ENCODE assay signal across 32 cellular contexts in genomic region chr3:184132947-184133346, GRCh38. TPM values are rescaled to one million over a fixed set of nuclear protein-coding genes. Genes with fewer than 3 reads are reported as not detected.
DNase-seq lines count a peak whose midpoint lies in the region; ATAC-seq, FAIRE-seq and TF ChIP-seq lines count a peak whose summit lies in the region.
"Had no signal": no experiment of that assay in that cellular context is flagged by ENCODE, and none has a peak within 500 bp of the region (broad histone marks: within the 10 kb centered on the region; RNA-seq: fewer than 3 reads in every experiment).

No MANE protein-coding gene starts in this region.

- H3K36me3 ChIP-seq in HepG2 (replicated peaks in 1 of 2; ENCODE audit: control insufficient read depth in 1 of 2, insufficient read depth in 2 of 2, low read length in 2 of 2) (peaks cover 1 to 5% of the 10 kb centered on the region in 2 experiments; a peak in 3 of 5 replicates), right lobe of liver (peaks cover 0 to 5% (median under 1%) of the 10 kb centered on the region in 4 donors), SK-N-MC (ENCODE audit: insufficient read depth, low read length) (peaks cover 14% of the 10 kb centered on the region)
- H3K36me3 ChIP-seq: ascending aorta, pancreas, transverse colon had no signal

- H3K4me3 Mint-ChIP-seq in stimulated activated effector memory CD8-positive, alpha-beta T cell treated with anti-CD3 and anti-CD28 coated beads, Interleukin-12 subunit alpha, Interleukin-12 subunit beta, amount 100 ng/mL, for 72 hours: peak overlapping the region; percentile 97

- no peaks in the 10 kb centered on the region for H4K20me1 ChIP-seq in HepG2 (ENCODE audit: insufficient read depth, low read length)

- H3K4me3 ChIP-seq in HepG2 (replicated peaks in 1 of 3; ENCODE audit: insufficient read depth in 1 of 3, low read depth in 2 of 3, low read length in 3 of 3) (no peak overlapping the region), right lobe of liver (no peak overlapping the region), SK-N-MC (peak overlapping the region; percentile 88; the same call in 1 of the 2 replicates)

- POLR2A ChIA-PET in HepG2 (lab: Yijun Ruan, JAX): no interaction called here

- H2AFZ ChIP-seq in HepG2 (ENCODE audit: low read length): no peak overlapping the region

- peaks cover 21% of the 10 kb centered on the region for H3K36me3 Mint-ChIP-seq in stimulated activated effector memory CD8-positive, alpha-beta T cell treated with anti-CD3 and anti-CD28 coated beads, Interleukin-12 subunit alpha, Interleukin-12 subunit beta, amount 100 ng/mL, for 72 hours

- H3K4me2 ChIP-seq in HepG2 (ENCODE audit: low read depth, low read length): no peak overlapping the region

- WGBS in HepG2 (ENCODE audit: low lambda C conversion rate): 92% methylated on average over 4 of the region's 4 CpGs
- 90% methylated on average over 4 of the region's 4 CpGs for WGBS in right lobe of liver (ENCODE audit: insufficient coverage, low coverage, low lambda C conversion rate, missing lambda C conversion rate)

- no peak for FAIRE-seq in HepG2 (lab: Jason Lieb, UNC)
- FAIRE-seq: endometrium, GM19239, pancreas had no signal

- no peak overlapping the region for H3K27ac Mint-ChIP-seq in stimulated activated effector memory CD8-positive, alpha-beta T cell treated with anti-CD3 and anti-CD28 coated beads, Interleukin-12 subunit alpha, Interleukin-12 subunit beta, amount 100 ng/mL, for 72 hours
- H3K27ac Mint-ChIP-seq: activated CD4-positive, alpha-beta T cell treated with anti-CD3 and anti-CD28 coated beads for 36 hours; activated CD8-positive, alpha-beta T cell treated with anti-CD3 and anti-CD28 coated beads, Interleukin-2, amount 10 ng/mL, durations not matched to agents 7 days and 5 days; activated naive CD8-positive, alpha-beta T cell treated with anti-CD3 and anti-CD28 coated beads, Interleukin-2, amount 10 ng/mL, durations not matched to agents 7 days and 5 days had no signal

- peaks cover 28% of the 10 kb centered on the region for H3K79me2 ChIP-seq in HepG2 (ENCODE audit: insufficient read depth, low read length)

- no peak for TF ChIP-seq CTCF in HepG2 (CRISPR knock-in tag; IDR thresholded peaks at IDR 0.05)
- TF ChIP-seq CTCF in right lobe of liver (IDR thresholded peaks at IDR 0.05): no peak

- intact Hi-C loops in HepG2 (cut with micrococcal nuclease; ENCODE audit: unreplicated experiment) (loop anchor here (5.0 kb wide), 1 partner anchor 91 kb away; no protein-coding TSS in a partner anchor), right lobe of liver (cut with DNase I) (no loop called here)

- DNase-seq in HepG2 (ENCODE audit: low spot score): no peak
- no peak for DNase-seq in right lobe of liver
- no peak for DNase-seq in SK-N-MC (ENCODE audit: low read depth, low spot score)
- DNase-seq in stimulated activated effector memory CD8-positive, alpha-beta T cell treated with anti-CD3 and anti-CD28 coated beads, Interleukin-12 subunit alpha, Interleukin-12 subunit beta, amount 100 ng/mL, for 72 hours (ENCODE audit: low spot score in 2 of 2): no peak
- DNase-seq in H4 (ENCODE audit: low spot score): no peak
- DNase-seq in NCI-H1436 treated with DMSO at 0.1 percent for 48 hours (lab: John Stamatoyannopoulos, UW): no peak
- DNase-seq: activated CD4-positive, alpha-beta T cell treated with anti-CD3 and anti-CD28 coated beads for 36 hours; activated CD8-positive, alpha-beta T cell treated with anti-CD3 and anti-CD28 coated beads, Interleukin-2, amount 10 ng/mL, durations not matched to agents 7 days and 5 days; activated naive CD8-positive, alpha-beta T cell treated with anti-CD3 and anti-CD28 coated beads, Interleukin-2, amount 10 ng/mL, durations not matched to agents 7 days and 5 days; activated T-cell treated with anti-CD3 and anti-CD28 coated beads for 4 hours; dermis blood vessel endothelial cell; DMS79 treated with DMSO at 0.1 percent for 48 hours; KG1; mesenchymal stem cell; NCI-H1694; NCI-H446 treated with DMSO at 0.1 percent for 48 hours; NCI-H82; pancreas; spleen; transverse colon had no signal

- H3K4me1 Mint-ChIP-seq in stimulated activated effector memory CD8-positive, alpha-beta T cell treated with anti-CD3 and anti-CD28 coated beads, Interleukin-12 subunit alpha, Interleukin-12 subunit beta, amount 100 ng/mL, for 72 hours: peaks cover 38% of the 10 kb centered on the region

- no peaks in the 10 kb centered on the region for H3K9me3 Mint-ChIP-seq in stimulated activated effector memory CD8-positive, alpha-beta T cell treated with anti-CD3 and anti-CD28 coated beads, Interleukin-12 subunit alpha, Interleukin-12 subunit beta, amount 100 ng/mL, for 72 hours
- H3K9me3 Mint-ChIP-seq: activated naive CD8-positive, alpha-beta T cell treated with anti-CD3 and anti-CD28 coated beads, Interleukin-2, amount 10 ng/mL, durations not matched to agents 7 days and 5 days; neural crest cell had no signal

- H3K27me3 ChIP-seq in HepG2 (ENCODE audit: control insufficient read depth in 1 of 2, insufficient read depth in 2 of 2, low read length in 2 of 2) (no peaks in the 10 kb centered on the region; a peak in 1 of 5 replicates), right lobe of liver (no peaks in the 10 kb centered on the region)
- H3K27me3 ChIP-seq: ascending aorta, gastroesophageal sphincter, pancreas, right atrium auricular region, spleen, transverse colon had no signal

- BruUV-seq in HepG2 (replicated peaks; lab: Mats Ljungman, UMichigan): no TSS peak

- TF ChIP-seq POLR2A in HepG2 (IDR thresholded peaks at IDR 0.05; ENCODE audit: insufficient read depth in 1 of 2, low read depth in 2 of 2, low read length in 2 of 2) (no peak), right lobe of liver (IDR thresholded peaks at IDR 0.05) (no peak)

- H3K4me1 ChIP-seq in HepG2 (ENCODE audit: insufficient read depth, low read length) (peaks cover 23% of the 10 kb centered on the region), right lobe of liver (peaks cover 0 to 11% (median 3%) of the 10 kb centered on the region in 4 donors)

- ATAC-seq in HepG2: no peak
- no peak for ATAC-seq in right lobe of liver
- ATAC-seq in stimulated activated effector memory CD8-positive, alpha-beta T cell treated with anti-CD3 and anti-CD28 coated beads, Interleukin-12 subunit alpha, Interleukin-12 subunit beta, amount 100 ng/mL, for 72 hours: no peak
- ATAC-seq: activated CD4-positive, alpha-beta T cell treated with anti-CD3 and anti-CD28 coated beads for 36 hours; activated CD8-positive, alpha-beta T cell treated with anti-CD3 and anti-CD28 coated beads, Interleukin-2, amount 10 ng/mL, durations not matched to agents 7 days and 5 days; gastroesophageal sphincter; left lobe of liver; pancreas had no signal

- CTCF ChIA-PET in HepG2 (lab: Yijun Ruan, JAX; ENCODE audit: low intra/inter-chr PET ratio, low total read pairs): no interaction called here

- in situ Hi-C loops in HepG2 (cut with HindIII; ENCODE audit: extremely low pct_ligation_motif_present, low pct_unique_long_range_greater_than_20kb): loop anchor here (25.0 kb wide), 1 partner anchor 246 kb away; the partner anchor contains the start of gene PARL

- no peaks in the 10 kb centered on the region for H3K9me3 ChIP-seq in HepG2 (ENCODE audit: low read length)
- H3K9me3 ChIP-seq in right lobe of liver: no peaks in the 10 kb centered on the region
- H3K9me3 ChIP-seq in SK-N-MC (ENCODE audit: low read depth, low read length): no peaks in the 10 kb centered on the region
- H3K9me3 ChIP-seq: ascending aorta, gastroesophageal sphincter, pancreas, right atrium auricular region, spleen, transverse colon had no signal

- H3K27ac ChIP-seq in HepG2 (ENCODE audit: extremely low read length, insufficient read depth, low read length) (no peak overlapping the region), right lobe of liver (no peak overlapping the region), SK-N-MC (0 out of 2 replicates have a peak overlapping the region, but pooled peaks have one; percentile 7)
- H3K27ac ChIP-seq: pancreas had no signal

- H3K9ac ChIP-seq in HepG2 (ENCODE audit: insufficient read depth, low read depth, low read length) (no peak overlapping the region), SK-N-MC (ENCODE audit: insufficient read length) (no peak overlapping the region)

- no peak for TF ChIP-seq EP300 in HepG2 (IDR thresholded peaks at IDR 0.05; ENCODE audit: low read depth in 2 of 2, low read length in 2 of 2)
- TF ChIP-seq EP300 in HepG2 (CRISPR knock-in tag; IDR thresholded peaks at IDR 0.05; ENCODE audit: borderline replicate concordance): no peak

- TF ChIP-seq RAD21 in HepG2 (CRISPR knock-in tag; IDR thresholded peaks at IDR 0.05): no peak

RNA-seq across cellular contexts. Expression of gene EIF2B5, which starts 2.2 kb away (rescaled TPM):
- total RNA-seq in HepG2 (2016; rRNA removed; fragmentation: Illumina TruSeq; extraction: Trizol) (60.2 and 60.3 TPM in 2 replicates), right lobe of liver (10 to 100 TPM; 16.7 to 25.6 (median 20.5) TPM)
- 13.3 and 14.4 TPM in 2 replicates for total RNA-seq in HepG2 (2016; cell fraction: cytosol; rRNA removed; fragmentation: Illumina TruSeq; extraction: Trizol; ENCODE audit: low read depth)
- total RNA-seq in HepG2 (2016; cell fraction: insoluble cytoplasmic fraction; rRNA removed; fragmentation: Illumina TruSeq; extraction: Trizol): 56.4 and 59.3 TPM in 2 replicates
- 25.4 and 30.0 TPM in 2 replicates for total RNA-seq in HepG2 (2016; cell fraction: membrane; rRNA removed; fragmentation: Illumina TruSeq; extraction: Trizol)
- total RNA-seq in HepG2 (2016; cell fraction: nucleus; rRNA removed; fragmentation: Illumina TruSeq; extraction: Trizol): 46.2 and 46.9 TPM in 2 replicates
- 38.4 and 42.2 TPM in 2 replicates for polyA plus RNA-seq in HepG2 (2011; rRNA removed)
- polyA plus RNA-seq in HepG2 (2011; cell fraction: cytosol; rRNA removed): 31.2 and 31.6 TPM in 2 replicates
- polyA plus RNA-seq in HepG2 (2011; cell fraction: nucleus; rRNA removed): 105 and 110 TPM in 2 replicates
- polyA plus RNA-seq in HepG2 (2012): 31.8 and 34.3 TPM in 2 replicates
- 12.5 and 14.4 TPM in 2 replicates for polyA plus RNA-seq in HepG2 (2016; cell fraction: cytosol; fragmentation: Illumina TruSeq; extraction: Trizol; ENCODE audit: low read depth)
- polyA plus RNA-seq in HepG2 (2016; cell fraction: insoluble cytoplasmic fraction; fragmentation: Illumina TruSeq; extraction: Trizol; ENCODE audit: low read depth): 49.2 and 49.4 TPM in 2 replicates
- 17.8 and 21.2 TPM in 2 replicates for polyA plus RNA-seq in HepG2 (2016; cell fraction: membrane; fragmentation: Illumina TruSeq; extraction: Trizol; ENCODE audit: low read depth)
- polyA plus RNA-seq in HepG2 (2016; cell fraction: nucleus; fragmentation: Illumina TruSeq; extraction: Trizol; ENCODE audit: insufficient read depth, low read depth): 79.9 and 81.6 TPM in 2 replicates
- polyA minus RNA-seq in HepG2 (2011; rRNA and poly(A)+ RNA removed; ENCODE audit: low replicate concordance): 63.6 and 87.1 TPM in 2 replicates
- 14.2 and 16.3 TPM in 2 replicates for polyA minus RNA-seq in HepG2 (2011; cell fraction: cytosol; rRNA and poly(A)+ RNA removed)
- polyA minus RNA-seq in HepG2 (2011; cell fraction: nucleus; rRNA and poly(A)+ RNA removed): 53.6 and 66.0 TPM in 2 replicates
- 60.7 and 70.1 TPM in 2 replicates for total RNA-seq in H4 (2014; rRNA removed; shearing (Covaris generic))

RNA-seq across cellular contexts. Expression of gene DVL3, which starts 22.2 kb away (rescaled TPM):
- total RNA-seq in HepG2 (2016; rRNA removed; fragmentation: Illumina TruSeq; extraction: Trizol) (25.4 and 29.0 TPM in 2 replicates), right lobe of liver (10 to 100 TPM; 18.9 to 28.1 (median 21.8) TPM)
- total RNA-seq in HepG2 (2016; cell fraction: cytosol; rRNA removed; fragmentation: Illumina TruSeq; extraction: Trizol; ENCODE audit: low read depth): 23.8 and 24.8 TPM in 2 replicates
- total RNA-seq in HepG2 (2016; cell fraction: insoluble cytoplasmic fraction; rRNA removed; fragmentation: Illumina TruSeq; extraction: Trizol): 20.5 and 27.5 TPM in 2 replicates
- total RNA-seq in HepG2 (2016; cell fraction: membrane; rRNA removed; fragmentation: Illumina TruSeq; extraction: Trizol): 52.6 and 55.8 TPM in 2 replicates
- 28.8 and 35.1 TPM in 2 replicates for total RNA-seq in HepG2 (2016; cell fraction: nucleus; rRNA removed; fragmentation: Illumina TruSeq; extraction: Trizol)
- 36.1 and 42.9 TPM in 2 replicates for polyA plus RNA-seq in HepG2 (2011; rRNA removed)
- polyA plus RNA-seq in HepG2 (2011; cell fraction: cytosol; rRNA removed): 18.8 and 21.5 TPM in 2 replicates
- polyA plus RNA-seq in HepG2 (2011; cell fraction: nucleus; rRNA removed): 166 and 190 TPM in 2 replicates
- polyA plus RNA-seq in HepG2 (2012): 37.1 and 38.4 TPM in 2 replicates
- polyA plus RNA-seq in HepG2 (2016; cell fraction: cytosol; fragmentation: Illumina TruSeq; extraction: Trizol; ENCODE audit: low read depth): 40.0 and 43.8 TPM in 2 replicates
- polyA plus RNA-seq in HepG2 (2016; cell fraction: insoluble cytoplasmic fraction; fragmentation: Illumina TruSeq; extraction: Trizol; ENCODE audit: low read depth): 28.4 and 42.1 TPM in 2 replicates
- polyA plus RNA-seq in HepG2 (2016; cell fraction: membrane; fragmentation: Illumina TruSeq; extraction: Trizol; ENCODE audit: low read depth): 59.8 and 69.8 TPM in 2 replicates
- polyA plus RNA-seq in HepG2 (2016; cell fraction: nucleus; fragmentation: Illumina TruSeq; extraction: Trizol; ENCODE audit: insufficient read depth, low read depth): 134 and 135 TPM in 2 replicates
- 62.6 and 62.7 TPM in 2 replicates for polyA minus RNA-seq in HepG2 (2011; rRNA and poly(A)+ RNA removed; ENCODE audit: low replicate concordance)
- polyA minus RNA-seq in HepG2 (2011; cell fraction: cytosol; rRNA and poly(A)+ RNA removed): 24.4 and 29.1 TPM in 2 replicates
- 50.5 and 58.6 TPM in 2 replicates for polyA minus RNA-seq in HepG2 (2011; cell fraction: nucleus; rRNA and poly(A)+ RNA removed)
- total RNA-seq in H4 (2014; rRNA removed; shearing (Covaris generic)): 15.8 and 17.6 TPM in 2 replicates

RNA-seq across cellular contexts. Expression of gene HTR3E, which starts 36.1 kb away (rescaled TPM):
- total RNA-seq in HepG2 (2016; rRNA removed; fragmentation: Illumina TruSeq; extraction: Trizol) (not detected in 2 replicates), right lobe of liver (not detected)
- total RNA-seq in HepG2 (2016; cell fraction: cytosol; rRNA removed; fragmentation: Illumina TruSeq; extraction: Trizol; ENCODE audit: low read depth): not detected in 2 replicates
- not detected in 2 replicates for total RNA-seq in HepG2 (2016; cell fraction: insoluble cytoplasmic fraction; rRNA removed; fragmentation: Illumina TruSeq; extraction: Trizol)
- not detected in 2 replicates for total RNA-seq in HepG2 (2016; cell fraction: membrane; rRNA removed; fragmentation: Illumina TruSeq; extraction: Trizol)
- total RNA-seq in HepG2 (2016; cell fraction: nucleus; rRNA removed; fragmentation: Illumina TruSeq; extraction: Trizol): not detected in 2 replicates
- not detected in 2 replicates for polyA plus RNA-seq in HepG2 (2011; rRNA removed)
- polyA plus RNA-seq in HepG2 (2011; cell fraction: cytosol; rRNA removed): not detected in 2 replicates
- polyA plus RNA-seq in HepG2 (2011; cell fraction: nucleus; rRNA removed): not detected in 2 replicates
- not detected in 2 replicates for polyA plus RNA-seq in HepG2 (2012)
- not detected in 2 replicates for polyA plus RNA-seq in HepG2 (2016; cell fraction: cytosol; fragmentation: Illumina TruSeq; extraction: Trizol; ENCODE audit: low read depth)
- not detected in 2 replicates for polyA plus RNA-seq in HepG2 (2016; cell fraction: insoluble cytoplasmic fraction; fragmentation: Illumina TruSeq; extraction: Trizol; ENCODE audit: low read depth)
- not detected in 2 replicates for polyA plus RNA-seq in HepG2 (2016; cell fraction: membrane; fragmentation: Illumina TruSeq; extraction: Trizol; ENCODE audit: low read depth)
- polyA plus RNA-seq in HepG2 (2016; cell fraction: nucleus; fragmentation: Illumina TruSeq; extraction: Trizol; ENCODE audit: insufficient read depth, low read depth): not detected in 2 replicates
- not detected in 2 replicates for polyA minus RNA-seq in HepG2 (2011; rRNA and poly(A)+ RNA removed; ENCODE audit: low replicate concordance)
- not detected in 2 replicates for polyA minus RNA-seq in HepG2 (2011; cell fraction: cytosol; rRNA and poly(A)+ RNA removed)
- polyA minus RNA-seq in HepG2 (2011; cell fraction: nucleus; rRNA and poly(A)+ RNA removed): not detected in 2 replicates
- total RNA-seq in H4 (2014; rRNA removed; shearing (Covaris generic)): not detected in 2 replicates
- total RNA-seq: A172; activated CD4-positive, alpha-beta T cell treated with anti-CD3 and anti-CD28 coated beads for 36 hours; activated CD8-positive, alpha-beta T cell treated with anti-CD3 and anti-CD28 coated beads, Interleukin-2, amount 10 ng/mL, durations not matched to agents 7 days and 5 days; activated naive CD8-positive, alpha-beta T cell treated with anti-CD3 and anti-CD28 coated beads, Interleukin-2, amount 10 ng/mL, durations not matched to agents 7 days and 5 days; ascending aorta; cardiac septum; dermis blood vessel endothelial cell; fibroblast of lung; gastroesophageal sphincter; HT1080; left lobe of liver; neural crest cell; right atrium auricular region; spleen; T-helper 2 cell treated with Interferon-gamma antibody and Interleukin-4, amounts not matched to agents 100 ng/mL and 5 ng/mL, for 36 hours had no signal
- polyA plus RNA-seq: fibroblast of lung, pancreas, spleen had no signal

RNA-seq across cellular contexts. Expression of gene AP2M1, which starts 41.7 kb away (rescaled TPM):
- total RNA-seq in HepG2 (2016; rRNA removed; fragmentation: Illumina TruSeq; extraction: Trizol) (124 and 126 TPM in 2 replicates), right lobe of liver (100 to 1,000 TPM in 4 of 6 experiments, 10 to 100 TPM in 2; 87.4 to 119 (median 105) TPM)
- 72.2 and 73.9 TPM in 2 replicates for total RNA-seq in HepG2 (2016; cell fraction: cytosol; rRNA removed; fragmentation: Illumina TruSeq; extraction: Trizol; ENCODE audit: low read depth)
- total RNA-seq in HepG2 (2016; cell fraction: insoluble cytoplasmic fraction; rRNA removed; fragmentation: Illumina TruSeq; extraction: Trizol): 120 and 132 TPM in 2 replicates
- 105 and 110 TPM in 2 replicates for total RNA-seq in HepG2 (2016; cell fraction: membrane; rRNA removed; fragmentation: Illumina TruSeq; extraction: Trizol)
- total RNA-seq in HepG2 (2016; cell fraction: nucleus; rRNA removed; fragmentation: Illumina TruSeq; extraction: Trizol): 55.3 and 71.0 TPM in 2 replicates
- polyA plus RNA-seq in HepG2 (2011; rRNA removed): 146 and 189 TPM in 2 replicates
- polyA plus RNA-seq in HepG2 (2011; cell fraction: cytosol; rRNA removed): 105 and 107 TPM in 2 replicates
- 190 and 200 TPM in 2 replicates for polyA plus RNA-seq in HepG2 (2011; cell fraction: nucleus; rRNA removed)
- 119 and 172 TPM in 2 replicates for polyA plus RNA-seq in HepG2 (2012)
- polyA plus RNA-seq in HepG2 (2016; cell fraction: cytosol; fragmentation: Illumina TruSeq; extraction: Trizol; ENCODE audit: low read depth): 89.6 and 102 TPM in 2 replicates
- polyA plus RNA-seq in HepG2 (2016; cell fraction: insoluble cytoplasmic fraction; fragmentation: Illumina TruSeq; extraction: Trizol; ENCODE audit: low read depth): 155 and 182 TPM in 2 replicates
- polyA plus RNA-seq in HepG2 (2016; cell fraction: membrane; fragmentation: Illumina TruSeq; extraction: Trizol; ENCODE audit: low read depth): 110 and 116 TPM in 2 replicates
- polyA plus RNA-seq in HepG2 (2016; cell fraction: nucleus; fragmentation: Illumina TruSeq; extraction: Trizol; ENCODE audit: insufficient read depth, low read depth): 139 and 149 TPM in 2 replicates
- 177 and 651 TPM in 2 replicates for polyA minus RNA-seq in HepG2 (2011; rRNA and poly(A)+ RNA removed; ENCODE audit: low replicate concordance)
- polyA minus RNA-seq in HepG2 (2011; cell fraction: cytosol; rRNA and poly(A)+ RNA removed): 51.9 and 58.8 TPM in 2 replicates
- 68.9 and 87.9 TPM in 2 replicates for polyA minus RNA-seq in HepG2 (2011; cell fraction: nucleus; rRNA and poly(A)+ RNA removed)
- total RNA-seq in H4 (2014; rRNA removed; shearing (Covaris generic)): 766 and 810 TPM in 2 replicates

RNA-seq across cellular contexts. Expression of gene ABCF3, which starts 53.1 kb away (rescaled TPM):
- total RNA-seq in HepG2 (2016; rRNA removed; fragmentation: Illumina TruSeq; extraction: Trizol) (32.7 and 38.8 TPM in 2 replicates), right lobe of liver (10 to 100 TPM; 33.7 to 40.6 (median 38.5) TPM)
- total RNA-seq in HepG2 (2016; cell fraction: cytosol; rRNA removed; fragmentation: Illumina TruSeq; extraction: Trizol; ENCODE audit: low read depth): 7.0 and 8.6 TPM in 2 replicates
- total RNA-seq in HepG2 (2016; cell fraction: insoluble cytoplasmic fraction; rRNA removed; fragmentation: Illumina TruSeq; extraction: Trizol): 30.5 and 38.2 TPM in 2 replicates
- 9.7 and 13.0 TPM in 2 replicates for total RNA-seq in HepG2 (2016; cell fraction: membrane; rRNA removed; fragmentation: Illumina TruSeq; extraction: Trizol)
- total RNA-seq in HepG2 (2016; cell fraction: nucleus; rRNA removed; fragmentation: Illumina TruSeq; extraction: Trizol): 31.0 and 40.0 TPM in 2 replicates
- polyA plus RNA-seq in HepG2 (2011; rRNA removed): 46.5 and 48.2 TPM in 2 replicates
- polyA plus RNA-seq in HepG2 (2011; cell fraction: cytosol; rRNA removed): 30.2 and 39.9 TPM in 2 replicates
- polyA plus RNA-seq in HepG2 (2011; cell fraction: nucleus; rRNA removed): 164 and 188 TPM in 2 replicates
- 28.3 and 31.4 TPM in 2 replicates for polyA plus RNA-seq in HepG2 (2012)
- 4.3 TPM in 2 replicates for polyA plus RNA-seq in HepG2 (2016; cell fraction: cytosol; fragmentation: Illumina TruSeq; extraction: Trizol; ENCODE audit: low read depth)
- polyA plus RNA-seq in HepG2 (2016; cell fraction: insoluble cytoplasmic fraction; fragmentation: Illumina TruSeq; extraction: Trizol; ENCODE audit: low read depth): 30.4 and 34.2 TPM in 2 replicates
- polyA plus RNA-seq in HepG2 (2016; cell fraction: membrane; fragmentation: Illumina TruSeq; extraction: Trizol; ENCODE audit: low read depth): 5.7 and 8.3 TPM in 2 replicates
- polyA plus RNA-seq in HepG2 (2016; cell fraction: nucleus; fragmentation: Illumina TruSeq; extraction: Trizol; ENCODE audit: insufficient read depth, low read depth): 92.9 and 103 TPM in 2 replicates
- polyA minus RNA-seq in HepG2 (2011; rRNA and poly(A)+ RNA removed; ENCODE audit: low replicate concordance): 79.8 and 202 TPM in 2 replicates
- polyA minus RNA-seq in HepG2 (2011; cell fraction: cytosol; rRNA and poly(A)+ RNA removed): 25.1 and 28.6 TPM in 2 replicates
- polyA minus RNA-seq in HepG2 (2011; cell fraction: nucleus; rRNA and poly(A)+ RNA removed): 71.1 and 80.3 TPM in 2 replicates
- 18.5 and 36.8 TPM in 2 replicates for total RNA-seq in H4 (2014; rRNA removed; shearing (Covaris generic))
